Comparison of ENCODE assay signal across 1 cellular context in genomic region chr3:38397320-38397719, GRCh38.
TF ChIP-seq lines count a peak whose summit lies in the region.

No MANE protein-coding gene starts in this region.

TF ChIP-seq in HepG2, 621 proteins besides CTCF, POLR2A, EP300 and RAD21 (continued from another document and continues in another):
- TF ChIP-seq ZFAT (CRISPR knock-in tag; conservative IDR thresholded peaks at IDR 0.05) (no peak), NFKBIZ (CRISPR knock-in tag; IDR thresholded peaks at IDR 0.05) (no peak), TOPORS (CRISPR knock-in tag; IDR thresholded peaks at IDR 0.05) (0 out of 2 replicates have a peak, but pooled peaks have one; percentile 53), JUN (CRISPR knock-in tag; IDR thresholded peaks at IDR 0.05) (no peak), ZBTB43 (CRISPR knock-in tag; conservative IDR thresholded peaks at IDR 0.05) (0 out of 2 replicates have a peak, but pooled peaks have one; percentile 37), NCOR1 (IDR thresholded peaks at IDR 0.05; ENCODE audit: borderline replicate concordance, low read length) (no peak), ZNF280D (CRISPR knock-in tag; IDR thresholded peaks at IDR 0.05) (no peak), ZBTB44 (CRISPR knock-in tag; IDR thresholded peaks at IDR 0.05) (peak; percentile 83; the same call in 1 of the 2 replicates), ZNF646 (CRISPR knock-in tag; IDR thresholded peaks at IDR 0.05) (no peak), ZNF615 (CRISPR knock-in tag; IDR thresholded peaks at IDR 0.05; ENCODE audit: borderline replicate concordance) (no peak), NR2C2 (CRISPR knock-in tag; IDR thresholded peaks at IDR 0.05; ENCODE audit: borderline replicate concordance) (no peak), FOXK2 (IDR thresholded peaks at IDR 0.05) (no peak), ZNF138 (CRISPR knock-in tag; IDR thresholded peaks at IDR 0.05; ENCODE audit: low read depth) (no peak), ZNF564 (CRISPR knock-in tag; IDR thresholded peaks at IDR 0.05) (no peak), ZNF350 (CRISPR knock-in tag; IDR thresholded peaks at IDR 0.05; ENCODE audit: borderline replicate concordance, low read depth) (no peak), MAFF (IDR thresholded peaks at IDR 0.05; ENCODE audit: low read depth, low read length) (no peak), DZIP1 (CRISPR knock-in tag; IDR thresholded peaks at IDR 0.05) (no peak), CCAR2 (optimal IDR thresholded peaks at IDR 0.05; ENCODE audit: low read depth, low read length) (no peak), ZBTB14 (CRISPR knock-in tag; IDR thresholded peaks at IDR 0.05) (no peak), GTF2F1 (IDR thresholded peaks at IDR 0.05; ENCODE audit: low read length) (no peak), ZNF747 (CRISPR knock-in tag; IDR thresholded peaks at IDR 0.05; ENCODE audit: borderline replicate concordance) (no peak), DNMT3B (CRISPR knock-in tag; conservative IDR thresholded peaks at IDR 0.05) (no peak), ONECUT2 (CRISPR knock-in tag; IDR thresholded peaks at IDR 0.05) (no peak), CAMTA2 (CRISPR knock-in tag; IDR thresholded peaks at IDR 0.05; ENCODE audit: borderline replicate concordance) (no peak), MED1 (CRISPR knock-in tag; IDR thresholded peaks at IDR 0.05) (peak; percentile 29; the same call in 1 of the 2 replicates), CEBPZ (IDR thresholded peaks at IDR 0.05; ENCODE audit: low read length) (no peak), ZNF546 (CRISPR knock-in tag; conservative IDR thresholded peaks at IDR 0.05) (no peak), ZBTB33 (CRISPR knock-in tag; IDR thresholded peaks at IDR 0.05) (no peak), NR2F1 (CRISPR knock-in tag; IDR thresholded peaks at IDR 0.05) (no peak), ZNF446 (CRISPR knock-in tag; IDR thresholded peaks at IDR 0.05) (no peak), MED13 (CRISPR knock-in tag; IDR thresholded peaks at IDR 0.05) (no peak), ZNF343 (CRISPR knock-in tag; IDR thresholded peaks at IDR 0.05) (no peak), CSRNP1 (CRISPR knock-in tag; IDR thresholded peaks at IDR 0.05) (no peak), SKI (IDR thresholded peaks at IDR 0.05; ENCODE audit: partially characterized antibody) (no peak), ZFP62 (CRISPR knock-in tag; IDR thresholded peaks at IDR 0.05) (no peak)
